1 cellular context compared by ENCODE assay signal in the genomic region with DNA sequence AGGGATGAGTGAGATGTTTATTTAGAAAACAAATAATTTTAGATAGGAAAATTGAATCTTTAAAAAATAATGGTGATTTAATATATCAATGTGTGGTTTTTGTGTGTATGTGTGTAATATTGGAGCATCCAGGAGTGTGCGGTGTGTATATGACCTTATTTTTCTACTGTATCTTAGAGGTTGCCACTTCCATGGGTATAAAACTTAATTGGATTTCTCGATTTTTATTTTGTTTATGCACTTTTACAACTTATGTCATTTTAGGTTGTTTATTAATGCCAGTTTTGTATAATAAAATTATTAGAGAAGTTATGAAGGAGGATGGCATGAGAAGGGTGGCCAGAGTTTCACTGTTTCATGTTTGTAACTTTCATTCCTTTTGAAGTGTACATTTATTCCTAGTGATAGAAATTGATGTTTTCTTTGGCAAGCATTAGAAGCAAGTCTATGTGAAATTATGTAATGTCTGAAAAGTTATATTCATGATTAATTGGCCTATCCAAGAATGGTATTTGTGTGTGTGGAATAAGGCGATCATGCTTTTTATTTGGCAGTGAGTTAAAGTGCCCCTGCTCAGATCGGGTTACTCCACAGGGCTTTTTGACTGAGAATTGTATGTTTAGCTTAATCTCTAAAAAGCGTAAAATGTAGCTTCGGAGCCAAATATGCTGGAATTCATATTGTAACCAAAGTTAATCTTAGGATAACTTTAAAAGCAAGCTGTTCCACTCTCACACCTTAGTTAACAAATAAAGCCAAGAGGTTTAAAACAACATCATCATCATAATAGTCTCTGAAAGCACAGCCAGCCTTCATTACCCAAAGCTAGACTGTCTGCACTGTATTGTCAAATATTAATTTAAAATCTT.
TF ChIP-seq lines count a peak whose summit lies in the region.

No MANE protein-coding gene starts in this region.

TF ChIP-seq in HEK293, 187 proteins besides CTCF, POLR2A, EP300 and RAD21 (continued from another document and continues in another):
- peak; percentile 99 for TF ChIP-seq PRDM6 (tag by site-specific recombination; IDR thresholded peaks at IDR 0.05)
- TF ChIP-seq ZNF202 (tag by site-specific recombination; IDR thresholded peaks at IDR 0.05; ENCODE audit: borderline replicate concordance) = no peak
- TF ChIP-seq MEIS1 (CRISPR knock-in tag; IDR thresholded peaks at IDR 0.05; ENCODE audit: borderline replicate concordance) = no peak
- TF ChIP-seq IKZF3 (tag by site-specific recombination; IDR thresholded peaks at IDR 0.05) = peak; percentile 24
- TF ChIP-seq ZNF626 (tag by site-specific recombination; IDR thresholded peaks at IDR 0.05) = 0 out of 2 replicates have a peak, but pooled peaks have one; percentile 5
- TF ChIP-seq ZNF518A (tag by site-specific recombination; conservative IDR thresholded peaks at IDR 0.05; ENCODE audit: low read depth) = no peak
- TF ChIP-seq ZNF24 (tag by site-specific recombination; IDR thresholded peaks at IDR 0.05) = peak; percentile 19; the same call in 1 of the 2 replicates
- no peak for TF ChIP-seq ZNF830 (tag by site-specific recombination; IDR thresholded peaks at IDR 0.05; ENCODE audit: low read depth)
- peak; percentile 61; the same call in 1 of the 2 replicates for TF ChIP-seq ZNF629 (tag by site-specific recombination; IDR thresholded peaks at IDR 0.05)
- TF ChIP-seq HOXD13 (CRISPR knock-in tag; IDR thresholded peaks at IDR 0.05; ENCODE audit: borderline replicate concordance) = no peak
- peak; percentile 73 for TF ChIP-seq FEZF1 (tag by site-specific recombination; IDR thresholded peaks at IDR 0.05)
- peak; percentile 56 for TF ChIP-seq KLF8 (tag by site-specific recombination; IDR thresholded peaks at IDR 0.05)
- TF ChIP-seq, protein P1, sequence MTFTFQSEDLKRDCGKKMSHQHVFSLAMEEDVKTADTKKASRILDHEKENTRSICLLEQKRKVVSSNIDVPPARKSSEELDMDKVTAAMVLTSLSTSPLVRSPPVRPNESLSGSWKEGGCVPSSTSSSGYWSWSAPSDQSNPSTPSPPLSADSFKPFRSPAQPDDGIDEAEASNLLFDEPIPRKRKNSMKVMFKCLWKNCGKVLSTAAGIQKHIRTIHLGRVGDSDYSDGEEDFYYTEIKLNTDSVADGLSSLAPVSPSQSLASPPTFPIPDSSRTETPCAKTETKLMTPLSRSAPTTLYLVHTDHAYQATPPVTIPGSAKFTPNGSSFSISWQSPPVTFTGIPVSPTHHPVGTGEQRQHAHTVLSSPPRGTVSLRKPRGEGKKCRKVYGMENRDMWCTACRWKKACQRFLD (tag by site-specific recombination; IDR thresholded peaks at IDR 0.05) = no peak
- no peak for TF ChIP-seq ZNF677 (tag by site-specific recombination; IDR thresholded peaks at IDR 0.05)
- TF ChIP-seq, protein P2, sequence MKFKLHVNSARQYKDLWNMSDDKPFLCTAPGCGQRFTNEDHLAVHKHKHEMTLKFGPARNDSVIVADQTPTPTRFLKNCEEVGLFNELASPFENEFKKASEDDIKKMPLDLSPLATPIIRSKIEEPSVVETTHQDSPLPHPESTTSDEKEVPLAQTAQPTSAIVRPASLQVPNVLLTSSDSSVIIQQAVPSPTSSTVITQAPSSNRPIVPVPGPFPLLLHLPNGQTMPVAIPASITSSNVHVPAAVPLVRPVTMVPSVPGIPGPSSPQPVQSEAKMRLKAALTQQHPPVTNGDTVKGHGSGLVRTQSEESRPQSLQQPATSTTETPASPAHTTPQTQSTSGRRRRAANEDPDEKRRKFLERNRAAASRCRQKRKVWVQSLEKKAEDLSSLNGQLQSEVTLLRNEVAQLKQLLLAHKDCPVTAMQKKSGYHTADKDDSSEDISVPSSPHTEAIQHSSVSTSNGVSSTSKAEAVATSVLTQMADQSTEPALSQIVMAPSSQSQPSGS (tag by site-specific recombination; IDR thresholded peaks at IDR 0.05; ENCODE audit: low read depth) = peak; percentile 16; the same call in 1 of the 2 replicates
- TF ChIP-seq BCL11B (tag by site-specific recombination; IDR thresholded peaks at IDR 0.05; ENCODE audit: low read depth) = peak; percentile 65; the same call in 1 of the 2 replicates
- TF ChIP-seq ZNF561 (tag by site-specific recombination; IDR thresholded peaks at IDR 0.05; ENCODE audit: borderline replicate concordance) = peak; percentile 27; the same call in 1 of the 2 replicates
- TF ChIP-seq, protein P3, sequence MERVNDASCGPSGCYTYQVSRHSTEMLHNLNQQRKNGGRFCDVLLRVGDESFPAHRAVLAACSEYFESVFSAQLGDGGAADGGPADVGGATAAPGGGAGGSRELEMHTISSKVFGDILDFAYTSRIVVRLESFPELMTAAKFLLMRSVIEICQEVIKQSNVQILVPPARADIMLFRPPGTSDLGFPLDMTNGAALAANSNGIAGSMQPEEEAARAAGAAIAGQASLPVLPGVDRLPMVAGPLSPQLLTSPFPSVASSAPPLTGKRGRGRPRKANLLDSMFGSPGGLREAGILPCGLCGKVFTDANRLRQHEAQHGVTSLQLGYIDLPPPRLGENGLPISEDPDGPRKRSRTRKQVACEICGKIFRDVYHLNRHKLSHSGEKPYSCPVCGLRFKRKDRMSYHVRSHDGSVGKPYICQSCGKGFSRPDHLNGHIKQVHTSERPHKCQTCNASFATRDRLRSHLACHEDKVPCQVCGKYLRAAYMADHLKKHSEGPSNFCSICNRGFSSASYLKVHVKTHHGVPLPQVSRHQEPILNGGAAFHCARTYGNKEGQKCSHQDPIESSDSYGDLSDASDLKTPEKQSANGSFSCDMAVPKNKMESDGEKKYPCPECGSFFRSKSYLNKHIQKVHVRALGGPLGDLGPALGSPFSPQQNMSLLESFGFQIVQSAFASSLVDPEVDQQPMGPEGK (tag by site-specific recombination; IDR thresholded peaks at IDR 0.05) = no peak
- TF ChIP-seq ZNF2 (tag by site-specific recombination; IDR thresholded peaks at IDR 0.05) = no peak
- TF ChIP-seq EGR2 (tag by site-specific recombination; IDR thresholded peaks at IDR 0.05; ENCODE audit: low read depth) = no peak
- TF ChIP-seq KLF9 (tag by site-specific recombination; IDR thresholded peaks at IDR 0.05; ENCODE audit: low read depth) = no peak
- TF ChIP-seq KLF10 (tag by site-specific recombination; IDR thresholded peaks at IDR 0.05) = peak; percentile 62; the same call in 1 of the 2 replicates
- peak; percentile 35; the same call in 1 of the 2 replicates for TF ChIP-seq ZBTB8A (tag by site-specific recombination; IDR thresholded peaks at IDR 0.05)
- TF ChIP-seq ZNF280C (tag by site-specific recombination; IDR thresholded peaks at IDR 0.05) = no peak
- TF ChIP-seq, protein P4, sequence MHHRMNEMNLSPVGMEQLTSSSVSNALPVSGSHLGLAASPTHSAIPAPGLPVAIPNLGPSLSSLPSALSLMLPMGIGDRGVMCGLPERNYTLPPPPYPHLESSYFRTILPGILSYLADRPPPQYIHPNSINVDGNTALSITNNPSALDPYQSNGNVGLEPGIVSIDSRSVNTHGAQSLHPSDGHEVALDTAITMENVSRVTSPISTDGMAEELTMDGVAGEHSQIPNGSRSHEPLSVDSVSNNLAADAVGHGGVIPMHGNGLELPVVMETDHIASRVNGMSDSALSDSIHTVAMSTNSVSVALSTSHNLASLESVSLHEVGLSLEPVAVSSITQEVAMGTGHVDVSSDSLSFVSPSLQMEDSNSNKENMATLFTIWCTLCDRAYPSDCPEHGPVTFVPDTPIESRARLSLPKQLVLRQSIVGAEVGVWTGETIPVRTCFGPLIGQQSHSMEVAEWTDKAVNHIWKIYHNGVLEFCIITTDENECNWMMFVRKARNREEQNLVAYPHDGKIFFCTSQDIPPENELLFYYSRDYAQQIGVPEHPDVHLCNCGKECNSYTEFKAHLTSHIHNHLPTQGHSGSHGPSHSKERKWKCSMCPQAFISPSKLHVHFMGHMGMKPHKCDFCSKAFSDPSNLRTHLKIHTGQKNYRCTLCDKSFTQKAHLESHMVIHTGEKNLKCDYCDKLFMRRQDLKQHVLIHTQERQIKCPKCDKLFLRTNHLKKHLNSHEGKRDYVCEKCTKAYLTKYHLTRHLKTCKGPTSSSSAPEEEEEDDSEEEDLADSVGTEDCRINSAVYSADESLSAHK (tag by site-specific recombination; IDR thresholded peaks at IDR 0.05) = 0 out of 2 replicates have a peak, but pooled peaks have one; percentile 57
- peak; percentile 60; the same call in 1 of the 2 replicates for TF ChIP-seq ZNF366 (tag by site-specific recombination; conservative IDR thresholded peaks at IDR 0.05)
- TF ChIP-seq, protein P5, sequence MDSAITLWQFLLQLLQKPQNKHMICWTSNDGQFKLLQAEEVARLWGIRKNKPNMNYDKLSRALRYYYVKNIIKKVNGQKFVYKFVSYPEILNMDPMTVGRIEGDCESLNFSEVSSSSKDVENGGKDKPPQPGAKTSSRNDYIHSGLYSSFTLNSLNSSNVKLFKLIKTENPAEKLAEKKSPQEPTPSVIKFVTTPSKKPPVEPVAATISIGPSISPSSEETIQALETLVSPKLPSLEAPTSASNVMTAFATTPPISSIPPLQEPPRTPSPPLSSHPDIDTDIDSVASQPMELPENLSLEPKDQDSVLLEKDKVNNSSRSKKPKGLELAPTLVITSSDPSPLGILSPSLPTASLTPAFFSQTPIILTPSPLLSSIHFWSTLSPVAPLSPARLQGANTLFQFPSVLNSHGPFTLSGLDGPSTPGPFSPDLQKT (IDR thresholded peaks at IDR 0.05; ENCODE audit: borderline replicate concordance, low read depth, low read length) = no peak
